In the genomic region with DNA sequence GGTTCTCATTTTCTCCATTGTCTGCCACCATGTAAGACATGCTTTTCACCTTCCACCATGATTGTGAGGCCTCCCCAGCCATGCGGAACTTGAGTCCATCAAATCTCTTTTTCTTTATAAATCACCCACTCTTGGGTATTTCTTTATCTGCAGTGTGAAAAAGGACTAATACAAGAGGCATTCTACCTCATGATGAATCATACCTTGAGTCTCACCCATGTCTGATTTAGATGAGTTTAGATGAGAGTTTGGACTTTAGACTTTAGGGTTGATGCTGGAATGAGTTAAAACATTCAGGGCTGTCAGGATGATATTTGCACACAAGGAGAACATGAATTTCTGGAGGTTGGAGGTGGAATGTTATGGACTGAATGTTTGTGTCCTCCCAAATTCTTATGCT, we compare ENCODE assay signal across 9 cellular contexts.
"Had no signal": no experiment of that assay in that cellular context is flagged by ENCODE, and none has a peak within 500 bp of the region (broad histone marks: within the 10 kb centered on the region; RNA-seq: fewer than 3 reads in every experiment).

No MANE protein-coding gene starts in this region.

- DNase-seq: GM23248, GOT3, H7, HFFc6, KBM-7 had no signal

- FAIRE-seq: HepG2 had no signal

- ATAC-seq: HCT116, HepG2 had no signal

- H3K36me3 ChIP-seq: HAP-1 had no signal

- H3K27ac ChIP-seq: GM23248, KMS-11 had no signal

- H3K4me3 ChIP-seq: GM23248, HAP-1 had no signal

- H3K4me1 ChIP-seq: HAP-1 had no signal
